ENCODE assay signal across 16 cellular contexts in genomic region chr9:98241357-98242104, GRCh38. TPM values are rescaled to one million over a fixed set of nuclear protein-coding genes. Genes with fewer than 3 reads are reported as not detected.
DNase-seq lines count a peak whose midpoint lies in the region; ATAC-seq and TF ChIP-seq lines count a peak whose summit lies in the region.
"Had no signal": no experiment of that assay in that cellular context is flagged by ENCODE, and none has a peak within 500 bp of the region (broad histone marks: within the 10 kb centered on the region; RNA-seq: fewer than 3 reads in every experiment).

No MANE protein-coding gene starts in this region.

- 84 to 94% methylated on average over 2 to 3 of the region's 3 CpGs for WGBS in endodermal cell (ENCODE audit: insufficient coverage in 1 of 2, insufficient read length in 1 of 2), 2 experiments

- H3K79me2 ChIP-seq in OCI-LY1 (ENCODE audit: insufficient read depth, low read length) = no peaks in the 10 kb centered on the region

- no peak overlapping the region for H3K4me2 ChIP-seq in OCI-LY1 (ENCODE audit: low read length)

- TF ChIP-seq CTCF in GM12873 (IDR thresholded peaks at IDR 0.05; ENCODE audit: insufficient read depth, low read depth, low read length, missing control alignments) = peak; percentile 33
- peak; percentile 12; the same call in 1 of the 2 replicates for TF ChIP-seq CTCF in OCI-LY1 (IDR thresholded peaks at IDR 0.05; ENCODE audit: low read length)
- peak; percentile 71 for TF ChIP-seq CTCF in endodermal cell (conservative IDR thresholded peaks at IDR 0.05)
- TF ChIP-seq CTCF in retinal pigment epithelial cell (conservative IDR thresholded peaks at IDR 0.05; ENCODE audit: low read depth, low read length) = peak; percentile 31

- H3K4me3 Mint-ChIP-seq in endodermal cell = no peak overlapping the region
- no peak overlapping the region for H3K4me3 Mint-ChIP-seq in CD8-positive, alpha-beta memory T cell

- CTCF ChIA-PET in CD8-positive, alpha-beta memory T cell (lab: Charles Lee) = interaction anchor here (1.3 to 1.5 kb wide), 2 partner anchors 12 to 124 kb away, joined by 3 read pairs; no protein-coding TSS in a partner anchor

- H3K9me3 Mint-ChIP-seq in endodermal cell = no peaks in the 10 kb centered on the region
- H3K9me3 Mint-ChIP-seq in CD8-positive, alpha-beta memory T cell = no peaks in the 10 kb centered on the region
- H3K9me3 Mint-ChIP-seq: naive B cell had no signal

- no peaks in the 10 kb centered on the region for H3K27me3 ChIP-seq in OCI-LY1 (ENCODE audit: insufficient read depth, low read length)
- no peaks in the 10 kb centered on the region for H3K27me3 ChIP-seq in endodermal cell (ENCODE audit: control insufficient read depth, insufficient read depth, low read length, poor library complexity, severe bottlenecking)
- H3K27me3 ChIP-seq in CD8-positive, alpha-beta memory T cell (ENCODE audit: insufficient read depth, low read length, poor library complexity, severe bottlenecking) = no peaks in the 10 kb centered on the region

- H3K36me3 Mint-ChIP-seq in endodermal cell (ENCODE audit: low read depth) = no peaks in the 10 kb centered on the region
- peaks cover 4 to 29% (median 11%) of the 10 kb centered on the region in 3 donors for H3K36me3 Mint-ChIP-seq in CD8-positive, alpha-beta memory T cell
- H3K36me3 Mint-ChIP-seq: naive B cell had no signal

- H3K4me1 ChIP-seq in OCI-LY1 (ENCODE audit: insufficient read depth, low read length, severe bottlenecking) = no peaks in the 10 kb centered on the region
- H3K4me1 ChIP-seq in endodermal cell (ENCODE audit: control insufficient read depth, insufficient read depth, low read length) = no peaks in the 10 kb centered on the region
- no peaks in the 10 kb centered on the region for H3K4me1 ChIP-seq in CD8-positive, alpha-beta memory T cell (ENCODE audit: insufficient read depth, low read length)

- POLR2A ChIA-PET in CD8-positive, alpha-beta memory T cell (lab: Charles Lee) = no interaction called here

- H3K9me2 ChIP-seq in OCI-LY1 (ENCODE audit: low read depth, low read length) = no peaks in the 10 kb centered on the region

- H3K27ac ChIP-seq in OCI-LY1 (ENCODE audit: low read depth, low read length, poor library complexity, severe bottlenecking) (no peak overlapping the region), endodermal cell (ENCODE audit: low read depth, low read length) (no peak overlapping the region)
- H3K27ac ChIP-seq in CD8-positive, alpha-beta memory T cell (ENCODE audit: low read depth, low read length) = no peak overlapping the region
- H3K27ac ChIP-seq: C4-2B, coronary artery had no signal

- DNase-seq in endodermal cell (no peak), retinal pigment epithelial cell (ENCODE audit: low read depth) (no peak), NCI-H2081 treated with DMSO at 0.1 percent for 48 hours (lab: John Stamatoyannopoulos, UW) (no peak), foreskin melanocyte (no peak)
- no peak for DNase-seq in CD8-positive, alpha-beta memory T cell
- DNase-seq: GOT3; left cardiac atrium; naive B cell; NCI-H1694; stimulated activated CD4-positive, alpha-beta T cell treated with anti-CD3 and anti-CD28 coated beads, Interleukin-4, amount 100 ng/mL, for 1 hour; trophoblast cell had no signal

- H4K20me1 ChIP-seq in OCI-LY1 (ENCODE audit: insufficient read depth, low read length) = no peaks in the 10 kb centered on the region

- ATAC-seq in HG02973 (IDR thresholded peaks at IDR 0.05; ENCODE audit: unreplicated experiment) = no peak
- ATAC-seq: left cardiac atrium had no signal

- peak overlapping the region; percentile 53 for H3K27ac Mint-ChIP-seq in endodermal cell
- H3K27ac Mint-ChIP-seq in CD8-positive, alpha-beta memory T cell = no peak overlapping the region

- H3K4me3 ChIP-seq in OCI-LY1 (ENCODE audit: low read depth, low read length, poor library complexity, severe bottlenecking) (no peak overlapping the region), endodermal cell (ENCODE audit: low read length) (no peak overlapping the region), retinal pigment epithelial cell (ENCODE audit: low read length) (no peak overlapping the region)
- no peak overlapping the region for H3K4me3 ChIP-seq in CD8-positive, alpha-beta memory T cell (ENCODE audit: low read length)
- H3K4me3 ChIP-seq: coronary artery had no signal

- no peak overlapping the region for H2AFZ ChIP-seq in OCI-LY1 (ENCODE audit: low read length)

- no peaks in the 10 kb centered on the region for H3K27me3 Mint-ChIP-seq in endodermal cell (ENCODE audit: insufficient read depth)
- H3K27me3 Mint-ChIP-seq in CD8-positive, alpha-beta memory T cell = no peaks in the 10 kb centered on the region
- H3K27me3 Mint-ChIP-seq: naive B cell had no signal

- H3K4me1 Mint-ChIP-seq in endodermal cell = peaks cover 14% of the 10 kb centered on the region
- no peaks in the 10 kb centered on the region for H3K4me1 Mint-ChIP-seq in CD8-positive, alpha-beta memory T cell

- H3K9me3 ChIP-seq in OCI-LY1 (ENCODE audit: low read length) (no peaks in the 10 kb centered on the region), endodermal cell (ENCODE audit: control insufficient read depth, low read length) (no peaks in the 10 kb centered on the region)
- H3K9me3 ChIP-seq in CD8-positive, alpha-beta memory T cell (ENCODE audit: low read length) = no peaks in the 10 kb centered on the region

- H3F3A ChIP-seq in OCI-LY1 (ENCODE audit: insufficient read depth, low read length) = no peaks in the 10 kb centered on the region

- no peaks in the 10 kb centered on the region for H3K36me3 ChIP-seq in OCI-LY1 (ENCODE audit: insufficient read depth, low read length)
- H3K36me3 ChIP-seq in endodermal cell (ENCODE audit: control insufficient read depth, insufficient read depth, low read length) = peaks cover 9% of the 10 kb centered on the region
- H3K36me3 ChIP-seq in CD8-positive, alpha-beta memory T cell (ENCODE audit: insufficient read depth, low read length) = no peaks in the 10 kb centered on the region

- H3K9ac ChIP-seq in OCI-LY1 (ENCODE audit: low read length) (no peak overlapping the region), endodermal cell (ENCODE audit: extremely low read depth, low read length, poor library complexity, severe bottlenecking) (no peak overlapping the region)

RNA-seq across cellular contexts. Expression of gene TBC1D2, which starts 13.9 kb away (rescaled TPM):
- 10 to 100 TPM in 1 of 2 donors, 1 to 10 TPM in 1; 8.1 to 10.4 TPM for total RNA-seq in endodermal cell
- polyA plus RNA-seq in endodermal cell (2013, experiment 1 of 2) = 2.2 TPM
- polyA plus RNA-seq in endodermal cell (2013, experiment 2 of 2) = 2.4 TPM
- 1 to 10 TPM; 3.3 to 4.8 TPM for total RNA-seq in CD8-positive, alpha-beta memory T cell
- polyA plus RNA-seq in CD8-positive, alpha-beta memory T cell = 5.6 TPM

RNA-seq across cellular contexts. Expression of gene CORO2A, which starts 49.1 kb away (rescaled TPM):
- 10 to 100 TPM; 21.0 to 22.8 TPM for total RNA-seq in endodermal cell
- 10.1 TPM for polyA plus RNA-seq in endodermal cell (2013, experiment 1 of 2)
- polyA plus RNA-seq in endodermal cell (2013, experiment 2 of 2) = 10.4 TPM
- 1 to 10 TPM; 5.1 TPM for total RNA-seq in CD8-positive, alpha-beta memory T cell
- 11.9 TPM for polyA plus RNA-seq in CD8-positive, alpha-beta memory T cell

Comparison
In these comparisons a context has a peak if more than half of its experiments do, and no peak if none do; other contexts are left out.
1. CTCF ChIP-seq: peak in every context shown above with its lines; median percentile 71 in endodermal cell; 33 in GM12873; 31 in retinal pigment epithelial cell; 12 in OCI-LY1.